In genomic region chr2:143696651-143697050, GRCh38 we compare ENCODE assay signal across 16 cellular contexts.
A peak's percentile ranks its signal among the peaks of the same experiment; 100 is the strongest.
DNase-seq lines count a peak whose midpoint lies in the region; ATAC-seq and TF ChIP-seq lines count a peak whose summit lies in the region.
"Had no signal": no experiment of that assay in that cellular context is flagged by ENCODE, and none has a peak within 500 bp of the region (broad histone marks: within the 10 kb centered on the region; RNA-seq: fewer than 3 reads in every experiment).

No MANE protein-coding gene starts in this region.

- no peak overlapping the region for H4K8ac ChIP-seq in neuronal stem cell (ENCODE audit: low read depth, low read length)

- H3K14ac ChIP-seq in neuronal stem cell (ENCODE audit: low read length): no peak overlapping the region

- no peak overlapping the region for H3K23ac ChIP-seq in neuronal stem cell (ENCODE audit: low read depth, low read length, poor library complexity)

- DNase-seq in GM12865 (ENCODE audit: low read depth) (peak; percentile 31), SK-N-SH (no peak), neuronal stem cell (ENCODE audit: low spot score) (no peak), foreskin keratinocyte (no peak), PC-3 (no peak)
- DNase-seq: activated naive CD4-positive, alpha-beta T cell treated with anti-CD3 and anti-CD28 coated beads for 36 hours; COR-L47; endodermal cell; H7; kidney; NCI-H1105; NCI-H510A treated with DMSO at 0.1 percent for 48 hours; stimulated activated CD4-positive, alpha-beta T cell treated with anti-CD3 and anti-CD28 coated beads, Interleukin-2, amount 100 ng/mL, for 24 hours had no signal

- H3F3A ChIP-seq in SK-N-SH (replicated peaks; ENCODE audit: insufficient read depth): no peaks in the 10 kb centered on the region
- H3F3A ChIP-seq in PC-3 (ENCODE audit: low read length, unreplicated experiment): no peaks in the 10 kb centered on the region

- H3K9ac ChIP-seq in SK-N-SH: no peak overlapping the region
- no peak overlapping the region for H3K9ac ChIP-seq in neuronal stem cell (ENCODE audit: low read depth, low read length, poor library complexity)
- H3K9ac ChIP-seq in PC-3 (ENCODE audit: low read length): no peak overlapping the region

- CTCF ChIA-PET in SK-N-SH (lab: Yijun Ruan, JAX) (interaction anchor here (1.1 kb wide), 1 partner anchor 237 kb away, joined by 3 read pairs; no protein-coding TSS in a partner anchor), PC-3 (lab: Charles Lee) (no interaction called here)

- BruUV-seq in PC-3 (replicated peaks; lab: Mats Ljungman, UMichigan): no TSS peak

- no peak overlapping the region for H2BK5ac ChIP-seq in neuronal stem cell (ENCODE audit: low read length)

- H3K27me3 ChIP-seq in SK-N-SH (ENCODE audit: insufficient read depth): no peaks in the 10 kb centered on the region
- H3K27me3 ChIP-seq in neuronal stem cell (ENCODE audit: control insufficient read depth in 3 of 3, insufficient read depth in 3 of 3, low read depth in 1 of 3, low read length in 3 of 3): no peaks in the 10 kb centered on the region
- H3K27me3 ChIP-seq in foreskin keratinocyte: no peaks in the 10 kb centered on the region
- H3K27me3 ChIP-seq in PC-3 (ENCODE audit: low read length): no peaks in the 10 kb centered on the region

- H3K9me2 ChIP-seq in SK-N-SH (no peaks in the 10 kb centered on the region), PC-3 (replicated peaks; ENCODE audit: low read length) (no peaks in the 10 kb centered on the region)

- H4K91ac ChIP-seq in neuronal stem cell (ENCODE audit: low read depth, low read length, poor library complexity): no peak overlapping the region

- intact Hi-C loops in PC-3 (cut with micrococcal nuclease): no loop called here

- no peak overlapping the region for H3K18ac ChIP-seq in neuronal stem cell (ENCODE audit: low read length)

- no peak overlapping the region for H2BK15ac ChIP-seq in neuronal stem cell (ENCODE audit: low read length)

- ATAC-seq in GM19351 (IDR thresholded peaks at IDR 0.05; ENCODE audit: unreplicated experiment) (peak; percentile 67), HG02588 (IDR thresholded peaks at IDR 0.05; ENCODE audit: unreplicated experiment) (peak; percentile 61), HG03354 (IDR thresholded peaks at IDR 0.05; ENCODE audit: poor library complexity, severe bottlenecking, unreplicated experiment) (peak; percentile 59), foreskin keratinocyte (no peak), PC-3 (no peak)

- POLR2A ChIA-PET in SK-N-SH (lab: Yijun Ruan, JAX) (no interaction called here), PC-3 (lab: Charles Lee; ENCODE audit: unreplicated experiment) (no interaction called here)

- H4K20me1 ChIP-seq in SK-N-SH (ENCODE audit: insufficient read depth) (no peaks in the 10 kb centered on the region), PC-3 (ENCODE audit: low read length) (no peaks in the 10 kb centered on the region)

- H3K4me2 ChIP-seq in SK-N-SH (no peak overlapping the region), neuronal stem cell (ENCODE audit: insufficient read depth, low read length, poor library complexity, severe bottlenecking) (no peak overlapping the region), PC-3 (ENCODE audit: low read length) (no peak overlapping the region)

- no peak for TF ChIP-seq EP300 in SK-N-SH (IDR thresholded peaks at IDR 0.05; ENCODE audit: borderline replicate concordance in 1 of 2, low read depth in 1 of 2, low read length in 1 of 2)

- no peak overlapping the region for H2BK120ac ChIP-seq in neuronal stem cell (ENCODE audit: low read depth, low read length)

- H3K4me3 ChIP-seq in GM12865 (ENCODE audit: low read depth, low read length) (no peak overlapping the region), SK-N-SH (ENCODE audit: low read depth in 2 of 2, low read length in 1 of 2) (no peak overlapping the region), neuronal stem cell (ENCODE audit: low read length in 2 of 2) (no peak overlapping the region), PC-3 (ENCODE audit: low read length) (no peak overlapping the region)

- H3K4me1 ChIP-seq in SK-N-SH (ENCODE audit: control insufficient read depth in 1 of 2, insufficient read depth in 2 of 2, low read depth in 1 of 2, low read length in 1 of 2) (peaks cover 0 to 4% of the 10 kb centered on the region in 2 experiments; a peak in 1 of 4 replicates), neuronal stem cell (ENCODE audit: control insufficient read depth in 2 of 2, insufficient read depth in 1 of 2, low read depth in 1 of 2, low read length in 2 of 2) (peaks cover 0 to 5% of the 10 kb centered on the region in 2 donors), foreskin keratinocyte (no peaks in the 10 kb centered on the region), PC-3 (ENCODE audit: insufficient read depth, low read length) (no peaks in the 10 kb centered on the region)

- no peaks in the 10 kb centered on the region for H3K9me3 ChIP-seq in SK-N-SH
- H3K9me3 ChIP-seq in neuronal stem cell (replicated peaks in 1 of 2; ENCODE audit: control insufficient read depth in 2 of 2, insufficient read depth in 1 of 2, low read depth in 1 of 2, low read length in 2 of 2): no peaks in the 10 kb centered on the region
- no peaks in the 10 kb centered on the region for H3K9me3 ChIP-seq in PC-3 (ENCODE audit: low read length)

- H2AFZ ChIP-seq in SK-N-SH (ENCODE audit: low read depth): no peak overlapping the region
- no peak overlapping the region for H2AFZ ChIP-seq in neuronal stem cell (ENCODE audit: low read length)
- no peak overlapping the region for H2AFZ ChIP-seq in PC-3 (ENCODE audit: low read length)

- H3K27ac ChIP-seq in SK-N-SH (ENCODE audit: low read depth in 2 of 2, low read length in 1 of 2) (no peak overlapping the region), neuronal stem cell (replicated peaks; ENCODE audit: low read length) (no peak overlapping the region), foreskin keratinocyte (no peak overlapping the region), PC-3 (ENCODE audit: low read length) (no peak overlapping the region)

- no peaks in the 10 kb centered on the region for H3K79me1 ChIP-seq in neuronal stem cell (ENCODE audit: low read depth, low read length)

- no peak overlapping the region for H2BK12ac ChIP-seq in neuronal stem cell (ENCODE audit: low read length)

- H2AK5ac ChIP-seq in neuronal stem cell (ENCODE audit: low read depth, low read length): no peak overlapping the region

- TF ChIP-seq CTCF in GM12865 (IDR thresholded peaks at IDR 0.05; ENCODE audit: insufficient read depth, low read depth, low read length, missing control alignments): no peak
- no peak for TF ChIP-seq CTCF in SK-N-SH (IDR thresholded peaks at IDR 0.05)
- no peak for TF ChIP-seq CTCF in foreskin keratinocyte (conservative IDR thresholded peaks at IDR 0.05)
- no peak for TF ChIP-seq CTCF in PC-3 (conservative IDR thresholded peaks at IDR 0.05; ENCODE audit: low read depth, low read length)

- no peak overlapping the region for H3K4ac ChIP-seq in neuronal stem cell (ENCODE audit: low read length)

- H3K79me2 ChIP-seq in SK-N-SH (ENCODE audit: insufficient read depth) (no peaks in the 10 kb centered on the region), PC-3 (ENCODE audit: low read length) (no peaks in the 10 kb centered on the region)

- no peaks in the 10 kb centered on the region for H3K36me3 ChIP-seq in SK-N-SH (replicated peaks in 1 of 2; ENCODE audit: control insufficient read depth in 1 of 2, insufficient read depth in 2 of 2, low read length in 1 of 2)
- no peaks in the 10 kb centered on the region for H3K36me3 ChIP-seq in neuronal stem cell (replicated peaks in 1 of 2; ENCODE audit: control insufficient read depth in 2 of 2, insufficient read depth in 2 of 2, low read length in 2 of 2)
- H3K36me3 ChIP-seq in PC-3 (ENCODE audit: low read depth, low read length): no peaks in the 10 kb centered on the region

- no peak for TF ChIP-seq RAD21 in SK-N-SH (IDR thresholded peaks at IDR 0.05; ENCODE audit: low read length)

TF ChIP-seq in SK-N-SH, 30 proteins besides CTCF, POLR2A, EP300 and RAD21:
- TF ChIP-seq ELF1 (IDR thresholded peaks at IDR 0.05) (no peak), RFX5 (IDR thresholded peaks at IDR 0.05; ENCODE audit: low read length) (no peak), FOXM1 (IDR thresholded peaks at IDR 0.05; ENCODE audit: low read depth) (no peak)
- TF ChIP-seq, protein P1, sequence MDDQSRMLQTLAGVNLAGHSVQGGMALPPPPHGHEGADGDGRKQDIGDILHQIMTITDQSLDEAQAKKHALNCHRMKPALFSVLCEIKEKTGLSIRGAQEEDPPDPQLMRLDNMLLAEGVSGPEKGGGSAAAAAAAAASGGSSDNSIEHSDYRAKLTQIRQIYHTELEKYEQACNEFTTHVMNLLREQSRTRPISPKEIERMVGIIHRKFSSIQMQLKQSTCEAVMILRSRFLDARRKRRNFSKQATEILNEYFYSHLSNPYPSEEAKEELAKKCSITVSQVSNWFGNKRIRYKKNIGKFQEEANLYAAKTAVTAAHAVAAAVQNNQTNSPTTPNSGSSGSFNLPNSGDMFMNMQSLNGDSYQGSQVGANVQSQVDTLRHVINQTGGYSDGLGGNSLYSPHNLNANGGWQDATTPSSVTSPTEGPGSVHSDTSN (IDR thresholded peaks at IDR 0.05): no peak
- TF ChIP-seq, protein P2, sequence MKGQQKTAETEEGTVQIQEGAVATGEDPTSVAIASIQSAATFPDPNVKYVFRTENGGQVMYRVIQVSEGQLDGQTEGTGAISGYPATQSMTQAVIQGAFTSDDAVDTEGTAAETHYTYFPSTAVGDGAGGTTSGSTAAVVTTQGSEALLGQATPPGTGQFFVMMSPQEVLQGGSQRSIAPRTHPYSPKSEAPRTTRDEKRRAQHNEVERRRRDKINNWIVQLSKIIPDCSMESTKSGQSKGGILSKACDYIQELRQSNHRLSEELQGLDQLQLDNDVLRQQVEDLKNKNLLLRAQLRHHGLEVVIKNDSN (IDR thresholded peaks at IDR 0.05; ENCODE audit: borderline replicate concordance, low read depth): no peak
- TF ChIP-seq, protein P3, sequence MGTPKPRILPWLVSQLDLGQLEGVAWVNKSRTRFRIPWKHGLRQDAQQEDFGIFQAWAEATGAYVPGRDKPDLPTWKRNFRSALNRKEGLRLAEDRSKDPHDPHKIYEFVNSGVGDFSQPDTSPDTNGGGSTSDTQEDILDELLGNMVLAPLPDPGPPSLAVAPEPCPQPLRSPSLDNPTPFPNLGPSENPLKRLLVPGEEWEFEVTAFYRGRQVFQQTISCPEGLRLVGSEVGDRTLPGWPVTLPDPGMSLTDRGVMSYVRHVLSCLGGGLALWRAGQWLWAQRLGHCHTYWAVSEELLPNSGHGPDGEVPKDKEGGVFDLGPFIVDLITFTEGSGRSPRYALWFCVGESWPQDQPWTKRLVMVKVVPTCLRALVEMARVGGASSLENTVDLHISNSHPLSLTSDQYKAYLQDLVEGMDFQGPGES (IDR thresholded peaks at IDR 0.05; ENCODE audit: low read depth, low read length): no peak

Comparison
In these comparisons a context has a peak if more than half of its experiments do, and no peak if none do; other contexts are left out.
1. ATAC-seq: peak in GM19351 (single experiment), HG02588 (single experiment) and HG03354 (single experiment); none in foreskin keratinocyte (single experiment) and PC-3 (single experiment).